ENCODE assay signal across 24 cellular contexts in genomic region chrX:37809970-37810369, GRCh38. TPM values are rescaled to one million over a fixed set of nuclear protein-coding genes. Genes with fewer than 3 reads are reported as not detected.
DNase-seq lines count a peak whose midpoint lies in the region; ATAC-seq and TF ChIP-seq lines count a peak whose summit lies in the region.
"Had no signal": no experiment of that assay in that cellular context is flagged by ENCODE, and none has a peak within 500 bp of the region (broad histone marks: within the 10 kb centered on the region; RNA-seq: fewer than 3 reads in every experiment).

No MANE protein-coding gene starts in this region.

- peaks cover 80% of the 10 kb centered on the region for H3K4me1 Mint-ChIP-seq in CD14-positive monocyte
- peaks cover 54% of the 10 kb centered on the region for H3K4me1 Mint-ChIP-seq in dendritic cell treated with granulocyte-macrophage colony-stimulating factor and Interleukin-4, amounts not matched to agents 40 ng/mL and 50 ng/mL, for 4 days (ENCODE audit: low read depth)
- H3K4me1 Mint-ChIP-seq: GM23338 had no signal

- no peak overlapping the region for H3K4me3 Mint-ChIP-seq in CD14-positive monocyte
- no peak overlapping the region for H3K4me3 Mint-ChIP-seq in dendritic cell treated with granulocyte-macrophage colony-stimulating factor and Interleukin-4, amounts not matched to agents 40 ng/mL and 50 ng/mL, for 4 days
- H3K4me3 Mint-ChIP-seq: CD4-positive, alpha-beta T cell; GM23338 had no signal

- H3K36me3 ChIP-seq in esophagus muscularis mucosa (no peaks in the 10 kb centered on the region), mucosa of descending colon (ENCODE audit: low read depth) (no peaks in the 10 kb centered on the region)
- H3K36me3 ChIP-seq: BE2C, HAP-1 had no signal

- TF ChIP-seq EP300 in esophagus muscularis mucosa (IDR thresholded peaks at IDR 0.05) = no peak

- H3K27me3 ChIP-seq in esophagus muscularis mucosa = no peaks in the 10 kb centered on the region
- H3K27me3 ChIP-seq: BE2C had no signal

- ATAC-seq in GM18907 (IDR thresholded peaks at IDR 0.05; ENCODE audit: unreplicated experiment) = peak; percentile 44
- ATAC-seq in HG02884 (IDR thresholded peaks at IDR 0.05; ENCODE audit: unreplicated experiment) = peak; percentile 44
- no peak for ATAC-seq in GM21515 (IDR thresholded peaks at IDR 0.05; ENCODE audit: unreplicated experiment)
- no peak for ATAC-seq in mucosa of descending colon
- ATAC-seq: GM23338 had no signal

- intact Hi-C loops in CD14-positive monocyte (cut with micrococcal nuclease) = no loop called here
- intact Hi-C loops in dendritic cell treated with granulocyte-macrophage colony-stimulating factor and Interleukin-4, amounts not matched to agents 40 ng/mL and 50 ng/mL, for 4 days (cut with micrococcal nuclease) = no loop called here
- intact Hi-C loops in esophagus muscularis mucosa (cut with DNase I) = no loop called here
- intact Hi-C loops in mucosa of descending colon (cut with DNase I, micrococcal nuclease) = no loop called here

- TF ChIP-seq POLR2A in esophagus muscularis mucosa (IDR thresholded peaks at IDR 0.05; ENCODE audit: low read depth) = no peak

- H3K27me3 Mint-ChIP-seq in CD14-positive monocyte (ENCODE audit: low read depth in 3 of 3) = peaks cover 0 to 6% (median 0%) of the 10 kb centered on the region in 3 donors
- H3K27me3 Mint-ChIP-seq in dendritic cell treated with granulocyte-macrophage colony-stimulating factor and Interleukin-4, amounts not matched to agents 40 ng/mL and 50 ng/mL, for 4 days = no peaks in the 10 kb centered on the region
- H3K27me3 Mint-ChIP-seq: CD4-positive, alpha-beta T cell had no signal

- H3K4me3 ChIP-seq in esophagus muscularis mucosa = no peak overlapping the region
- no peak overlapping the region for H3K4me3 ChIP-seq in mucosa of descending colon
- H3K4me3 ChIP-seq: GM23338, HAP-1 had no signal

- TF ChIP-seq CTCF in CD14-positive monocyte (IDR thresholded peaks at IDR 0.05) (no peak), esophagus muscularis mucosa (IDR thresholded peaks at IDR 0.05) (no peak), mucosa of descending colon (IDR thresholded peaks at IDR 0.05) (no peak)

- H3K27ac ChIP-seq in esophagus muscularis mucosa (replicated peaks in 1 of 4) = no peak overlapping the region
- H3K27ac ChIP-seq: RWPE1 had no signal

- H3K9me3 ChIP-seq in esophagus muscularis mucosa (no peaks in the 10 kb centered on the region), mucosa of descending colon (no peaks in the 10 kb centered on the region)
- H3K9me3 ChIP-seq: BE2C, Caco-2, HAP-1, SK-N-SH had no signal

- no peak for DNase-seq in CD14-positive monocyte (ENCODE audit: low spot score)
- DNase-seq in esophagus muscularis mucosa (ENCODE audit: extremely low spot score) = no peak
- DNase-seq in mucosa of descending colon = no peak
- no peak for DNase-seq in iPS-NIHi7 (ENCODE audit: extremely low spot score)
- DNase-seq: BE2C; Caco-2; CD4-positive, alpha-beta T cell; DMS 273 treated with DMSO at 0.1 percent for 48 hours; DMS79 treated with DMSO at 0.1 percent for 48 hours; Kasumi-1; NCI-H1694; NCI-H446 treated with DMSO at 0.1 percent for 48 hours; NCI-H69; SIG-M5; SK-N-SH had no signal

- H3K36me3 Mint-ChIP-seq in CD14-positive monocyte = peaks cover 66 to 82% of the 10 kb centered on the region in 2 donors
- peaks cover 76% of the 10 kb centered on the region for H3K36me3 Mint-ChIP-seq in dendritic cell treated with granulocyte-macrophage colony-stimulating factor and Interleukin-4, amounts not matched to agents 40 ng/mL and 50 ng/mL, for 4 days (ENCODE audit: low read depth)

- H3K4me1 ChIP-seq in esophagus muscularis mucosa (no peaks in the 10 kb centered on the region), mucosa of descending colon (ENCODE audit: low read depth) (peaks cover 4% of the 10 kb centered on the region)
- H3K4me1 ChIP-seq: BE2C, Caco-2 had no signal

- whole genome bisulfite sequencing in esophagus muscularis mucosa = 45% methylated on average over 2 of the region's 2 CpGs

- peak overlapping the region in 4 of 7 donors; percentile 30 to 84 (median 64) for H3K27ac Mint-ChIP-seq in CD14-positive monocyte
- H3K27ac Mint-ChIP-seq in dendritic cell treated with granulocyte-macrophage colony-stimulating factor and Interleukin-4, amounts not matched to agents 40 ng/mL and 50 ng/mL, for 4 days = peak overlapping the region; percentile 82
- H3K27ac Mint-ChIP-seq: CD4-positive, alpha-beta T cell; GM23338 had no signal

- H3K9me3 Mint-ChIP-seq in CD14-positive monocyte = peaks cover 0 to 2% (median 0%) of the 10 kb centered on the region in 7 donors
- H3K9me3 Mint-ChIP-seq in dendritic cell treated with granulocyte-macrophage colony-stimulating factor and Interleukin-4, amounts not matched to agents 40 ng/mL and 50 ng/mL, for 4 days = no peaks in the 10 kb centered on the region
- H3K9me3 Mint-ChIP-seq: CD4-positive, alpha-beta T cell; GM23338 had no signal

RNA-seq across cellular contexts. Expression of gene CYBB, which starts 30.1 kb away (rescaled TPM):
- polyA plus RNA-seq in CD14-positive monocyte = 100 to 1,000 TPM; 842 to 851 TPM
- total RNA-seq in esophagus muscularis mucosa (10 to 100 TPM; 11.4 to 24.5 (median 14.0) TPM), mucosa of descending colon (10 to 100 TPM in 2 of 3 donors, 1 to 10 TPM in 1; 9.7 to 35.4 (median 30.0) TPM)
- total RNA-seq: A172, GM23338, MCF 10A had no signal
- polyA plus RNA-seq: SK-N-SH had no signal

RNA-seq across cellular contexts. Expression of gene DYNLT3, which starts 37.4 kb away (rescaled TPM):
- polyA plus RNA-seq in CD14-positive monocyte = 10 to 100 TPM; 15.2 to 21.9 TPM
- total RNA-seq in esophagus muscularis mucosa = 10 to 100 TPM; 37.7 to 55.7 (median 49.9) TPM
- total RNA-seq in mucosa of descending colon = 10 to 100 TPM; 19.6 to 27.8 (median 20.3) TPM

Comparison
In these comparisons a context has a peak if more than half of its experiments do, and no peak if none do; other contexts are left out.
1. ATAC-seq: peak in GM18907 (single experiment) and HG02884 (single experiment); none in GM21515 (single experiment) and mucosa of descending colon (single experiment).